20 cellular contexts compared by ENCODE assay signal in genomic region chr1:150076066-150076465, GRCh38.
"Had no signal": no experiment of that assay in that cellular context is flagged by ENCODE, and none has a peak within 500 bp of the region (broad histone marks: within the 10 kb centered on the region; RNA-seq: fewer than 3 reads in every experiment).

No MANE protein-coding gene starts in this region.

- FAIRE-seq: islet of Langerhans, urothelium cell line had no signal

- H2AFZ ChIP-seq: parathyroid adenoma had no signal

- H3K9me3 ChIP-seq: breast epithelium, gastroesophageal sphincter, heart right ventricle, sigmoid colon, tibial artery had no signal

- DNase-seq: activated CD8-positive, alpha-beta memory T cell treated with anti-CD3 and anti-CD28 coated beads for 24 hours; activated naive CD4-positive, alpha-beta T cell treated with anti-CD3 and anti-CD28 coated beads for 36 hours; activated naive CD8-positive, alpha-beta T cell treated with anti-CD3 and anti-CD28 coated beads, Interleukin-2, amount 50 U/mL, for 24 hours; activated T-cell treated with anti-CD3 and anti-CD28 coated beads for 4 hours; aorta; dermis blood vessel endothelial cell; heart right ventricle; left colon; naive B cell; sigmoid colon; stimulated activated CD4-positive, alpha-beta T cell treated with anti-CD3 and anti-CD28 coated beads, Interleukin-1b, Interleukin-23, amount 100 ng/mL, for 48 hours; T1000; tibial artery had no signal

- H3K9ac ChIP-seq: parathyroid adenoma had no signal

- ATAC-seq: activated naive CD8-positive, alpha-beta T cell treated with anti-CD3 and anti-CD28 coated beads, Interleukin-2, amount 50 U/mL, for 24 hours; gastroesophageal sphincter; heart right ventricle; left colon had no signal

- H3K4me3 Mint-ChIP-seq: activated naive CD4-positive, alpha-beta T cell treated with anti-CD3 and anti-CD28 coated beads for 36 hours; activated naive CD8-positive, alpha-beta T cell treated with anti-CD3 and anti-CD28 coated beads, Interleukin-2, amount 50 U/mL, for 24 hours; naive B cell had no signal

- H3K27ac ChIP-seq: breast epithelium, gastroesophageal sphincter, heart right ventricle, parathyroid adenoma, sigmoid colon, tibial artery had no signal

- H3K4me1 ChIP-seq: breast epithelium, parathyroid adenoma, sigmoid colon had no signal

- H3K27ac Mint-ChIP-seq: activated naive CD4-positive, alpha-beta T cell treated with anti-CD3 and anti-CD28 coated beads for 36 hours; activated naive CD8-positive, alpha-beta T cell treated with anti-CD3 and anti-CD28 coated beads, Interleukin-2, amount 50 U/mL, for 24 hours; activated T-helper 2 cell treated with anti-CD3 and anti-CD28 coated beads, Interferon-gamma antibody, Interleukin-2, Interleukin-4, amounts not matched to agents 10 μg/mL and 5 μg/mL and 100 μg/mL, durations not matched to agents 14 hours and 24 hours and 36 hours had no signal

- H3K4me3 ChIP-seq: breast epithelium, gastroesophageal sphincter, heart right ventricle, lung, sigmoid colon, tibial artery had no signal

- H3K9me3 Mint-ChIP-seq: activated naive CD4-positive, alpha-beta T cell treated with anti-CD3 and anti-CD28 coated beads for 36 hours; activated naive CD8-positive, alpha-beta T cell treated with anti-CD3 and anti-CD28 coated beads, Interleukin-2, amount 50 U/mL, for 24 hours; activated T-helper 2 cell treated with anti-CD3 and anti-CD28 coated beads, Interferon-gamma antibody, Interleukin-2, Interleukin-4, amounts not matched to agents 10 μg/mL and 5 μg/mL and 100 μg/mL, durations not matched to agents 14 hours and 24 hours and 36 hours; naive B cell had no signal

- H3K27me3 Mint-ChIP-seq: activated naive CD8-positive, alpha-beta T cell treated with anti-CD3 and anti-CD28 coated beads, Interleukin-2, amount 50 U/mL, for 24 hours; naive B cell had no signal

- H3K79me2 ChIP-seq: parathyroid adenoma had no signal

- H3K36me3 ChIP-seq: breast epithelium had no signal

- H3K27me3 ChIP-seq: breast epithelium, gastroesophageal sphincter, heart right ventricle, sigmoid colon, tibial artery had no signal
